26 cellular contexts compared by ENCODE assay signal in genomic region chr9:116274293-116274692, GRCh38.
DNase-seq lines count a peak whose midpoint lies in the region; ATAC-seq, FAIRE-seq and TF ChIP-seq lines count a peak whose summit lies in the region.
"Had no signal": no experiment of that assay in that cellular context is flagged by ENCODE, and none has a peak within 500 bp of the region (broad histone marks: within the 10 kb centered on the region; RNA-seq: fewer than 3 reads in every experiment).

No MANE protein-coding gene starts in this region.

- FAIRE-seq in RCC 7860 (lab: Jason Lieb, UNC): peak; percentile 94
- FAIRE-seq: A204.1, GM12891 had no signal

- no peak overlapping the region for H2AFZ ChIP-seq in H9 (ENCODE audit: low read length)

- no peak overlapping the region for H3K56ac ChIP-seq in H9 (ENCODE audit: insufficient read length, low read depth, low read length)

- H2BK12ac ChIP-seq in H9 (ENCODE audit: insufficient read length, low read depth, low read length): no peak overlapping the region

- no peak overlapping the region for H3K14ac ChIP-seq in H9 (ENCODE audit: insufficient read depth, low read length)

- no peak overlapping the region for H4K91ac ChIP-seq in H9 (ENCODE audit: insufficient read length, low read depth, low read length)

- H3K4ac ChIP-seq in H9 (ENCODE audit: low read depth, low read length): no peak overlapping the region

- H3K27me3 ChIP-seq in H9 (ENCODE audit: insufficient read depth, low read length): peaks cover 64% of the 10 kb centered on the region
- H3K27me3 ChIP-seq in CD4-positive, alpha-beta T cell (ENCODE audit: control insufficient read depth, insufficient read depth, low read length): no peaks in the 10 kb centered on the region
- H3K27me3 ChIP-seq: adrenal gland, heart left ventricle, uterus had no signal

- H3K36me3 Mint-ChIP-seq in H9 (ENCODE audit: insufficient read depth in 1 of 3, low read depth in 3 of 3): no peaks in the 10 kb centered on the region
- H3K36me3 Mint-ChIP-seq in CD4-positive, alpha-beta T cell (ENCODE audit: low read depth): no peaks in the 10 kb centered on the region
- H3K36me3 Mint-ChIP-seq: CD14-positive monocyte; memory B cell; natural killer cell treated with Interleukin-12 subunit alpha and Interleukin-12 subunit beta and Interleukin-15 and Interleukin-18, amount 100 ng/mL, for 72 hours had no signal

- CTCF ChIA-PET in CD4-positive, alpha-beta T cell (lab: Charles Lee): no interaction called here

- no peaks in the 10 kb centered on the region; a peak in 1 of 5 replicates for H3K9me3 Mint-ChIP-seq in H9
- H3K9me3 Mint-ChIP-seq in CD4-positive, alpha-beta T cell: no peaks in the 10 kb centered on the region
- H3K9me3 Mint-ChIP-seq: activated CD4-positive, alpha-beta T cell treated with anti-CD3 and anti-CD28 coated beads, Interleukin-2, amount 10 ng/mL, durations not matched to agents 24 days and 14 days; central memory CD8-positive, alpha-beta T cell; memory B cell; natural killer cell treated with Interleukin-12 subunit alpha and Interleukin-12 subunit beta and Interleukin-15 and Interleukin-18, amount 100 ng/mL, for 72 hours had no signal

- no peak overlapping the region for H3T11ph ChIP-seq in H9 (ENCODE audit: low read length)

- no peak overlapping the region for H2BK120ac ChIP-seq in H9 (ENCODE audit: low read depth, low read length, poor library complexity, severe bottlenecking)

- H3K9me3 ChIP-seq in H9 (ENCODE audit: control insufficient read depth, low read depth, low read length): no peaks in the 10 kb centered on the region
- no peaks in the 10 kb centered on the region for H3K9me3 ChIP-seq in CD4-positive, alpha-beta T cell (ENCODE audit: control insufficient read depth, low read length)
- H3K9me3 ChIP-seq: adrenal gland, heart left ventricle, prostate gland, uterus had no signal

- intact Hi-C loops in CD4-positive, alpha-beta T cell (cut with DNase I, micrococcal nuclease): no loop called here

- H3K23ac ChIP-seq in H9 (ENCODE audit: insufficient read length, low read depth, low read length): no peak overlapping the region

- DNase-seq in AG08395 (ENCODE audit: low spot score): peak; percentile 10
- peak; percentile 88 for DNase-seq in RCC 7860 (ENCODE audit: low spot score)
- DNase-seq in fibroblast of peridontal ligament (ENCODE audit: extremely low read depth): peak; percentile 37
- peak; percentile 84 for DNase-seq in myocyte (ENCODE audit: low read depth)
- no peak for DNase-seq in H4 (ENCODE audit: low spot score)
- no peak for DNase-seq in H9
- DNase-seq in CD4-positive, alpha-beta T cell: no peak
- DNase-seq: activated CD4-positive, alpha-beta T cell treated with anti-CD3 and anti-CD28 coated beads, Interleukin-2, amount 10 ng/mL, durations not matched to agents 24 days and 14 days; activated effector memory CD4-positive, alpha-beta T cell treated with Interleukin-2 at 50 U/mL for 16 hours; adrenal gland; effector CD4-positive, alpha-beta T cell; GF-D8; H7; heart left ventricle; NCI-H2029; stimulated activated CD4-positive, alpha-beta T cell treated with anti-CD3 and anti-CD28 coated beads, Interleukin-12 subunit alpha, Interleukin-12 subunit beta, amount 100 ng/mL, for 4 hours; uterus had no signal

- H3K4me1 Mint-ChIP-seq in H9: peaks cover 57 to 69% of the 10 kb centered on the region in 2 experiments
- no peaks in the 10 kb centered on the region for H3K4me1 Mint-ChIP-seq in CD4-positive, alpha-beta T cell (ENCODE audit: low read depth)
- H3K4me1 Mint-ChIP-seq: activated CD4-positive, alpha-beta T cell treated with anti-CD3 and anti-CD28 coated beads, Interleukin-2, amount 10 ng/mL, durations not matched to agents 24 days and 14 days; CD14-positive monocyte; central memory CD8-positive, alpha-beta T cell; memory B cell had no signal

- H2BK20ac ChIP-seq in H9 (ENCODE audit: low read depth, low read length, poor library complexity, severe bottlenecking): no peak overlapping the region

- H3K27ac Mint-ChIP-seq in H9: no peak overlapping the region
- H3K27ac Mint-ChIP-seq in CD4-positive, alpha-beta T cell: no peak overlapping the region
- H3K27ac Mint-ChIP-seq: activated CD4-positive, alpha-beta T cell treated with anti-CD3 and anti-CD28 coated beads, Interleukin-2, amount 10 ng/mL, durations not matched to agents 24 days and 14 days; CD14-positive monocyte; memory B cell; natural killer cell treated with Interleukin-12 subunit alpha and Interleukin-12 subunit beta and Interleukin-15 and Interleukin-18, amount 100 ng/mL, for 72 hours had no signal

- H2BK15ac ChIP-seq in H9 (ENCODE audit: low read depth, low read length): no peak overlapping the region

- no peak overlapping the region for H4K5ac ChIP-seq in H9 (ENCODE audit: insufficient read length, low read depth, low read length)

- no peaks in the 10 kb centered on the region for H3K79me2 ChIP-seq in H9 (ENCODE audit: insufficient read depth, low read length)

- ATAC-seq in HG02885 (IDR thresholded peaks at IDR 0.05; ENCODE audit: poor library complexity, unreplicated experiment): no peak
- no peak for ATAC-seq in CD4-positive, alpha-beta T cell (ENCODE audit: poor library complexity)
- ATAC-seq: esophagus mucosa; natural killer cell treated with Interleukin-12 subunit alpha and Interleukin-12 subunit beta and Interleukin-15 and Interleukin-18, amount 100 ng/mL, for 72 hours had no signal

- peaks cover 3% of the 10 kb centered on the region; the same call in 1 of the 2 replicates for H3K4me1 ChIP-seq in H9 (ENCODE audit: insufficient read depth, low read length)
- H3K4me1 ChIP-seq: adrenal gland, prostate gland, uterus had no signal

- H4K20me1 ChIP-seq in H9 (ENCODE audit: control insufficient read depth, insufficient read depth, insufficient read length): no peaks in the 10 kb centered on the region

- no CpG with 5 or more reads among the region's 2 CpGs for WGBS in H9 (ENCODE audit: extremely low coverage, insufficient read length, low lambda C conversion rate)

- no peak overlapping the region for H3K4me2 ChIP-seq in H9 (ENCODE audit: insufficient read depth, insufficient read length, low read length)

- TF ChIP-seq CTCF in H9 (conservative IDR thresholded peaks at IDR 0.05): no peak
- TF ChIP-seq CTCF in CD4-positive, alpha-beta T cell (IDR thresholded peaks at IDR 0.05): no peak

- peaks cover 99% of the 10 kb centered on the region for H3K27me3 Mint-ChIP-seq in H9 (ENCODE audit: low read depth)
- H3K27me3 Mint-ChIP-seq in CD4-positive, alpha-beta T cell: peaks cover 28% of the 10 kb centered on the region
- H3K27me3 Mint-ChIP-seq: central memory CD8-positive, alpha-beta T cell; memory B cell had no signal

- H3K9ac ChIP-seq in H9 (ENCODE audit: extremely low read depth, insufficient read length, low read length): no peak overlapping the region

- no peak overlapping the region for H3K27ac ChIP-seq in H9 (ENCODE audit: insufficient read length, low read depth, low read length)
- H3K27ac ChIP-seq in CD4-positive, alpha-beta T cell (ENCODE audit: low read depth, low read length): no peak overlapping the region
- H3K27ac ChIP-seq: adrenal gland, prostate gland, uterus had no signal

- H2AK5ac ChIP-seq in H9 (ENCODE audit: insufficient read length, low read length): no peak overlapping the region

- no peak overlapping the region for H3K18ac ChIP-seq in H9 (ENCODE audit: insufficient read length, low read depth, low read length)

- H4K8ac ChIP-seq in H9 (replicated peaks; ENCODE audit: insufficient read length, low read depth, low read length): no peak overlapping the region

- H3K23me2 ChIP-seq in H9 (ENCODE audit: insufficient read length, low read depth, low read length, poor library complexity, severe bottlenecking): no peaks in the 10 kb centered on the region

- H3K79me1 ChIP-seq in H9 (ENCODE audit: insufficient read depth, low read depth, low read length, poor library complexity, severe bottlenecking): no peaks in the 10 kb centered on the region

- no peak overlapping the region for H2BK5ac ChIP-seq in H9 (ENCODE audit: insufficient read length, low read length)

- H3K4me3 Mint-ChIP-seq in H9: no peak overlapping the region
- no peak overlapping the region for H3K4me3 Mint-ChIP-seq in CD4-positive, alpha-beta T cell
- H3K4me3 Mint-ChIP-seq: activated CD4-positive, alpha-beta T cell treated with anti-CD3 and anti-CD28 coated beads, Interleukin-2, amount 10 ng/mL, durations not matched to agents 24 days and 14 days; CD14-positive monocyte; central memory CD8-positive, alpha-beta T cell; memory B cell; natural killer cell treated with Interleukin-12 subunit alpha and Interleukin-12 subunit beta and Interleukin-15 and Interleukin-18, amount 100 ng/mL, for 72 hours had no signal

- POLR2A ChIA-PET in CD4-positive, alpha-beta T cell (lab: Charles Lee): no interaction called here

Comparison
In these comparisons a context has a peak if more than half of its experiments do, and no peak if none do; other contexts are left out.
1. DNase-seq: peak in AG08395 (single experiment), RCC 7860 (single experiment), fibroblast of peridontal ligament (single experiment) and myocyte (single experiment); none in H4 (single experiment), H9 (single experiment) and CD4-positive, alpha-beta T cell (0 of 10).